In genomic region chr10:97428572-97428981, GRCh38 we compare ENCODE assay signal across 8 cellular contexts. TPM values are rescaled to one million over a fixed set of nuclear protein-coding genes. Genes with fewer than 3 reads are reported as not detected.
DNase-seq lines count a peak whose midpoint lies in the region; ATAC-seq and TF ChIP-seq lines count a peak whose summit lies in the region.

No MANE protein-coding gene starts in this region.

- peak overlapping the region; percentile 90 for H3K4me3 ChIP-seq in LNCaP clone FGC (ENCODE audit: low read depth, low read length)

- ATAC-seq in activated naive CD8-positive, alpha-beta T cell treated with anti-CD3 and anti-CD28 coated beads, Interleukin-2, amount 50 U/mL, for 24 hours, result peak; percentile 7

- peak overlapping the region; percentile 100 for H3K27ac Mint-ChIP-seq in activated naive CD8-positive, alpha-beta T cell treated with anti-CD3 and anti-CD28 coated beads, Interleukin-2, amount 50 U/mL, for 24 hours
- H3K27ac Mint-ChIP-seq in mesothelial cell of epicardium, result peak overlapping the region; percentile 93

- H3K4me1 Mint-ChIP-seq in activated naive CD8-positive, alpha-beta T cell treated with anti-CD3 and anti-CD28 coated beads, Interleukin-2, amount 50 U/mL, for 24 hours, result peaks cover 54% of the 10 kb centered on the region
- peaks cover 23% of the 10 kb centered on the region for H3K4me1 Mint-ChIP-seq in mesothelial cell of epicardium

- H3K36me3 Mint-ChIP-seq in activated naive CD8-positive, alpha-beta T cell treated with anti-CD3 and anti-CD28 coated beads, Interleukin-2, amount 50 U/mL, for 24 hours (ENCODE audit: low read depth), result peaks cover 64% of the 10 kb centered on the region
- peaks cover 17% of the 10 kb centered on the region for H3K36me3 Mint-ChIP-seq in mesothelial cell of epicardium

- H3K4me3 Mint-ChIP-seq in activated naive CD8-positive, alpha-beta T cell treated with anti-CD3 and anti-CD28 coated beads, Interleukin-2, amount 50 U/mL, for 24 hours, result peak overlapping the region; percentile 94
- peak overlapping the region; percentile 67 for H3K4me3 Mint-ChIP-seq in mesothelial cell of epicardium

- no peak for TF ChIP-seq POLR2A in erythroblast (IDR thresholded peaks at IDR 0.05; ENCODE audit: low read length)

- TF ChIP-seq CTCF in LNCaP clone FGC (IDR thresholded peaks at IDR 0.05; ENCODE audit: control insufficient read depth, extremely low read depth, insufficient read depth) (no peak), mesothelial cell of epicardium (IDR thresholded peaks at IDR 0.05; ENCODE audit: unreplicated experiment) (no peak)

- H3K9me3 Mint-ChIP-seq in activated naive CD8-positive, alpha-beta T cell treated with anti-CD3 and anti-CD28 coated beads, Interleukin-2, amount 50 U/mL, for 24 hours, result peaks cover 4% of the 10 kb centered on the region
- no peaks in the 10 kb centered on the region for H3K9me3 Mint-ChIP-seq in mesothelial cell of epicardium

- DNase-seq in CD1c-positive myeloid dendritic cell (ENCODE audit: extremely low spot score), result peak; percentile 22
- no peak for DNase-seq in LNCaP clone FGC (ENCODE audit: low read depth)
- peak; percentile 22 for DNase-seq in activated naive CD8-positive, alpha-beta T cell treated with anti-CD3 and anti-CD28 coated beads, Interleukin-2, amount 50 U/mL, for 24 hours
- no peak for DNase-seq in mesothelial cell of epicardium (ENCODE audit: low spot score in 2 of 2, unreplicated experiment in 2 of 2)
- no peak for DNase-seq in NCI-H2196 (lab: John Stamatoyannopoulos, UW; ENCODE audit: unreplicated experiment)
- DNase-seq in epidermal melanocyte (ENCODE audit: insufficient read length, low spot score), result no peak
- DNase-seq in erythroblast (lab: John Stamatoyannopoulos, UW), result no peak
- DNase-seq in NCI-H1105 (lab: John Stamatoyannopoulos, UW), result no peak

- peaks cover 2% of the 10 kb centered on the region for H3K27me3 Mint-ChIP-seq in activated naive CD8-positive, alpha-beta T cell treated with anti-CD3 and anti-CD28 coated beads, Interleukin-2, amount 50 U/mL, for 24 hours
- H3K27me3 Mint-ChIP-seq in mesothelial cell of epicardium (ENCODE audit: low read depth), result no peaks in the 10 kb centered on the region

RNA-seq across cellular contexts. Expression of gene PGAM1, which starts 2.6 kb away (rescaled TPM):
- total RNA-seq in mesothelial cell of epicardium, result 188 to 197 TPM (median 188 TPM) in 3 replicates

RNA-seq across cellular contexts. Expression of gene EXOSC1, which starts 17.2 kb away (rescaled TPM):
- total RNA-seq in mesothelial cell of epicardium, result 28.2 to 31.2 TPM (median 30.6 TPM) in 3 replicates

RNA-seq across cellular contexts. Expression of gene ZDHHC16, which starts 17.4 kb away (rescaled TPM):
- 36.9 to 41.4 TPM (median 39.7 TPM) in 3 replicates for total RNA-seq in mesothelial cell of epicardium

RNA-seq across cellular contexts. Expression of gene RRP12, which starts 27.4 kb away (rescaled TPM):
- total RNA-seq in mesothelial cell of epicardium, result 35.7 to 42.4 TPM (median 41.9 TPM) in 3 replicates

Comparison
In these comparisons a context has a peak if more than half of its experiments do, and no peak if none do; other contexts are left out.
1. DNase-seq: peak in CD1c-positive myeloid dendritic cell (single experiment) and activated naive CD8-positive, alpha-beta T cell treated with anti-CD3 and anti-CD28 coated beads, Interleukin-2, amount 50 U/mL, for 24 hours (single experiment); none in LNCaP clone FGC (single experiment), mesothelial cell of epicardium (0 of 2), NCI-H2196 (single experiment), epidermal melanocyte (single experiment), erythroblast (0 of 2) and NCI-H1105 (single experiment).